9 cellular contexts compared by ENCODE assay signal in the genomic region with DNA sequence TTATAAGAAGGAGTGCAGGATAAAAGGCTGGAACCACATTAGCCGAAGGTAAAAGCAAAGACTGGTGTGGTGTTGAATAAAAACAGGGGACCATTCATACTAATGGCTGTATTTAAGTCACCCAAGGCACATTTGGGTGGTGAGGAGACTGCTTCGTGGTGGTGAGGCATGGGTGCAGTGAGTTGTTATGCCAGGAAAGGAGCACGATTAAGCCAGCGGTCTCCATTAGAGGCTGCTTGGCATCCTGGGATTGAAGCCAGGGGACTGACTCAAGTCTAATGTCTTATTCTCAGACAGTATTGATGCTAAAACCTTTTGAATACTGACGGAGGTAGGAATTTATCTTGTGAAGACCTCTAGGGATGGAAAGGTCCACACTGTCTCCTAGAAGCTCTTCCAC. TPM values are rescaled to one million over a fixed set of nuclear protein-coding genes. Genes with fewer than 3 reads are reported as not detected.
DNase-seq lines count a peak whose midpoint lies in the region; ATAC-seq and TF ChIP-seq lines count a peak whose summit lies in the region.
"Had no signal": no experiment of that assay in that cellular context is flagged by ENCODE, and none has a peak within 500 bp of the region (broad histone marks: within the 10 kb centered on the region; RNA-seq: fewer than 3 reads in every experiment).

No MANE protein-coding gene starts in this region.

- H3K36me3 ChIP-seq in Loucy (ENCODE audit: insufficient read depth, low read length), result no peaks in the 10 kb centered on the region
- no peaks in the 10 kb centered on the region for H3K36me3 ChIP-seq in mesendoderm (ENCODE audit: control insufficient read depth, insufficient read depth, low read length)

- peaks cover 8% of the 10 kb centered on the region; the same call in 1 of the 2 replicates for H3K79me2 ChIP-seq in Loucy (ENCODE audit: insufficient read depth, low read length)
- H3K79me2 ChIP-seq in mesendoderm (ENCODE audit: control insufficient read depth, insufficient read depth, low read length), result no peaks in the 10 kb centered on the region

- H3K4me1 Mint-ChIP-seq in stimulated activated memory B cell treated with anti-CD40 and anti-IgM and Interleukin-4, amounts not matched to agents 10 μg/mL and 1 μg/mL and 100 μg/mL, for 72 hours, result peaks cover 16% of the 10 kb centered on the region

- H3K9me3 ChIP-seq in Loucy (ENCODE audit: insufficient read depth, low read depth, low read length), result no peaks in the 10 kb centered on the region

- no peak for DNase-seq in fibroblast of villous mesenchyme (ENCODE audit: low read depth)
- no peak for DNase-seq in mesendoderm
- DNase-seq in germinal center (ENCODE audit: low spot score), result no peak

- no peak overlapping the region for H3K27ac ChIP-seq in mesendoderm (ENCODE audit: low read depth, low read length)

- no peak overlapping the region for H3K4me3 ChIP-seq in Loucy (ENCODE audit: low read length, poor library complexity, severe bottlenecking)
- peak overlapping the region; percentile 16 for H3K4me3 ChIP-seq in fibroblast of villous mesenchyme (ENCODE audit: low read depth, low read length)
- H3K4me3 ChIP-seq in mesendoderm (ENCODE audit: low read length), result no peak overlapping the region
- H3K4me3 ChIP-seq: SK-N-MC had no signal

- H3K36me3 Mint-ChIP-seq in stimulated activated memory B cell treated with anti-CD40 and anti-IgM and Interleukin-4, amounts not matched to agents 10 μg/mL and 1 μg/mL and 100 μg/mL, for 72 hours, result peaks cover 29% of the 10 kb centered on the region

- H2AFZ ChIP-seq in Loucy (ENCODE audit: low read length), result no peak overlapping the region; the same call in 1 of the 2 replicates

- H3K4me1 ChIP-seq in Loucy (ENCODE audit: insufficient read depth, low read length, poor library complexity, severe bottlenecking), result no peaks in the 10 kb centered on the region
- peaks cover 2% of the 10 kb centered on the region for H3K4me1 ChIP-seq in mesendoderm (ENCODE audit: control insufficient read depth, low read depth, low read length)

- TF ChIP-seq CTCF in Loucy (conservative IDR thresholded peaks at IDR 0.05; ENCODE audit: low read length) (no peak), fibroblast of villous mesenchyme (IDR thresholded peaks at IDR 0.05; ENCODE audit: insufficient read depth, low read depth, low read length) (no peak)

- H3K9ac ChIP-seq in Loucy (ENCODE audit: low read depth, low read length, poor library complexity, severe bottlenecking) (peak overlapping the region; percentile 47), mesendoderm (ENCODE audit: low read length) (no peak overlapping the region)

- peak overlapping the region; percentile 74 for H3K27ac Mint-ChIP-seq in stimulated activated memory B cell treated with anti-CD40 and anti-IgM and Interleukin-4, amounts not matched to agents 10 μg/mL and 1 μg/mL and 100 μg/mL, for 72 hours

- no peaks in the 10 kb centered on the region for H3K27me3 ChIP-seq in Loucy (ENCODE audit: insufficient read depth, low read length, poor library complexity, severe bottlenecking)
- no peaks in the 10 kb centered on the region for H3K27me3 ChIP-seq in mesendoderm (ENCODE audit: insufficient read depth, low read length, poor library complexity)

- no peak overlapping the region for H2AK5ac ChIP-seq in mesendoderm (ENCODE audit: low read length)

- peak overlapping the region; percentile 62 for H3K4me3 Mint-ChIP-seq in stimulated activated memory B cell treated with anti-CD40 and anti-IgM and Interleukin-4, amounts not matched to agents 10 μg/mL and 1 μg/mL and 100 μg/mL, for 72 hours

- H3K4me2 ChIP-seq in Loucy (ENCODE audit: low read depth, low read length, poor library complexity, severe bottlenecking), result peak overlapping the region; percentile 22
- no peak overlapping the region for H3K4me2 ChIP-seq in mesendoderm (ENCODE audit: low read length)

- H3K27me3 Mint-ChIP-seq in stimulated activated memory B cell treated with anti-CD40 and anti-IgM and Interleukin-4, amounts not matched to agents 10 μg/mL and 1 μg/mL and 100 μg/mL, for 72 hours, result no peaks in the 10 kb centered on the region

- ATAC-seq in GM19395 (IDR thresholded peaks at IDR 0.05; ENCODE audit: unreplicated experiment) (peak; percentile 15), HG03378 (IDR thresholded peaks at IDR 0.05; ENCODE audit: unreplicated experiment) (no peak), HG03175 (IDR thresholded peaks at IDR 0.05; ENCODE audit: unreplicated experiment) (no peak)
- ATAC-seq in stimulated activated memory B cell treated with anti-CD40 and anti-IgM and Interleukin-4, amounts not matched to agents 10 μg/mL and 1 μg/mL and 100 μg/mL, for 72 hours, result no peak

- H4K8ac ChIP-seq in mesendoderm (ENCODE audit: low read depth, low read length), result no peak overlapping the region

- H3K18ac ChIP-seq in mesendoderm (ENCODE audit: low read length), result no peak overlapping the region

- no peak overlapping the region for H3K56ac ChIP-seq in mesendoderm (ENCODE audit: low read length)

- H4K20me1 ChIP-seq in Loucy (ENCODE audit: insufficient read depth, low read length, poor library complexity, severe bottlenecking), result no peaks in the 10 kb centered on the region

- no CpG with 5 or more reads among the region's 5 CpGs for WGBS in mesendoderm (ENCODE audit: extremely low coverage, insufficient coverage, low lambda C conversion rate)

- no peak overlapping the region for H2BK5ac ChIP-seq in mesendoderm (ENCODE audit: low read length)

- H3K9me3 Mint-ChIP-seq in stimulated activated memory B cell treated with anti-CD40 and anti-IgM and Interleukin-4, amounts not matched to agents 10 μg/mL and 1 μg/mL and 100 μg/mL, for 72 hours, result no peaks in the 10 kb centered on the region

- H3K23ac ChIP-seq in mesendoderm (ENCODE audit: low read length), result no peak overlapping the region

- H2BK15ac ChIP-seq in mesendoderm (replicated peaks; ENCODE audit: low read depth), result no peak overlapping the region

- H2BK120ac ChIP-seq in mesendoderm (ENCODE audit: low read depth, low read length), result no peak overlapping the region

- no peaks in the 10 kb centered on the region for H3K79me1 ChIP-seq in mesendoderm (ENCODE audit: low read length)

- no peaks in the 10 kb centered on the region for H3F3A ChIP-seq in Loucy (ENCODE audit: low read depth)

- H3K9me2 ChIP-seq in Loucy (replicated peaks; ENCODE audit: low read depth, low read length), result no peaks in the 10 kb centered on the region

- H3K4ac ChIP-seq in mesendoderm (ENCODE audit: low read depth, low read length), result no peak overlapping the region

- H4K5ac ChIP-seq in mesendoderm (ENCODE audit: low read length), result no peak overlapping the region

RNA-seq across cellular contexts. Expression of a gene that starts 21.9 kb away (rescaled TPM):
- total RNA-seq in fibroblast of villous mesenchyme, result 47.7 and 61.7 TPM in 2 replicates
- polyA plus RNA-seq in mesendoderm (2013, experiment 1 of 2), result 27.9 TPM
- 27.5 TPM for polyA plus RNA-seq in mesendoderm (2013, experiment 2 of 2)
